ENCODE assay signal across 12 cellular contexts in genomic region chr11:129268371-129268770, GRCh38.
"Had no signal": no experiment of that assay in that cellular context is flagged by ENCODE, and none has a peak within 500 bp of the region (broad histone marks: within the 10 kb centered on the region; RNA-seq: fewer than 3 reads in every experiment).

No MANE protein-coding gene starts in this region.

- ATAC-seq: activated CD4-positive, CD25-positive, alpha-beta regulatory T cell treated with anti-CD3 and anti-CD28 coated beads, Interleukin-2, amount 50 U/mL, for 24 hours; activated T-helper 17 cell treated with anti-CD3 and anti-CD28 coated beads, Interleukin-2, amount 50 U/mL, for 72 hours; gastrocnemius medialis; heart right ventricle; left colon; lower lobe of right lung had no signal

- DNase-seq: activated naive CD4-positive, alpha-beta T cell treated with Interleukin-2 at 50 U/mL for 16 hours; aorta; dermis blood vessel endothelial cell; gastrocnemius medialis; heart right ventricle; left colon; lower lobe of right lung; stimulated activated CD4-positive, alpha-beta T cell treated with anti-CD3 and anti-CD28 coated beads, Interleukin-12 subunit alpha, Interleukin-12 subunit beta, amount 100 ng/mL, for 4 hours; stimulated activated CD4-positive, alpha-beta T cell treated with anti-CD3 and anti-CD28 coated beads, Interleukin-2, amount 100 ng/mL, for 24 hours had no signal

- H3K27ac Mint-ChIP-seq: activated T-helper 17 cell treated with anti-CD3 and anti-CD28 coated beads, Interleukin-2, amount 50 U/mL, for 72 hours; T-helper 2 cell treated with Interferon-gamma antibody and Interleukin-4, amounts not matched to agents 5 μg/mL and 100 μg/mL, for 36 hours had no signal

- H3K9me3 Mint-ChIP-seq: activated T-helper 17 cell treated with anti-CD3 and anti-CD28 coated beads, Interleukin-2, amount 50 U/mL, for 72 hours; T-helper 2 cell treated with Interferon-gamma antibody and Interleukin-4, amounts not matched to agents 5 μg/mL and 100 μg/mL, for 36 hours had no signal

- H3K4me3 Mint-ChIP-seq: activated T-helper 17 cell treated with anti-CD3 and anti-CD28 coated beads, Interleukin-2, amount 50 U/mL, for 72 hours; T-helper 2 cell treated with Interferon-gamma antibody and Interleukin-4, amounts not matched to agents 5 μg/mL and 100 μg/mL, for 36 hours had no signal
